In genomic region chr12:87981495-87981894, GRCh38 we compare ENCODE assay signal across 17 cellular contexts. TPM values are rescaled to one million over a fixed set of nuclear protein-coding genes. Genes with fewer than 3 reads are reported as not detected.
A peak's percentile ranks its signal among the peaks of the same experiment; 100 is the strongest.
DNase-seq lines count a peak whose midpoint lies in the region; ATAC-seq and TF ChIP-seq lines count a peak whose summit lies in the region.
"Had no signal": no experiment of that assay in that cellular context is flagged by ENCODE, and none has a peak within 500 bp of the region (broad histone marks: within the 10 kb centered on the region; RNA-seq: fewer than 3 reads in every experiment).

No MANE protein-coding gene starts in this region.

- no peaks in the 10 kb centered on the region for H3K27me3 ChIP-seq in SK-N-SH (ENCODE audit: insufficient read depth)
- no peaks in the 10 kb centered on the region for H3K27me3 ChIP-seq in skeletal muscle satellite cell (ENCODE audit: control insufficient read depth, insufficient read depth, low read length)

- H3K36me3 ChIP-seq in SK-N-SH (replicated peaks in 1 of 2; ENCODE audit: control insufficient read depth in 1 of 2, insufficient read depth in 2 of 2, low read length in 1 of 2) (no peaks in the 10 kb centered on the region), skeletal muscle satellite cell (ENCODE audit: insufficient read depth, low read length) (no peaks in the 10 kb centered on the region)

- H3K4me2 ChIP-seq in SK-N-SH: no peak overlapping the region
- peak overlapping the region; percentile 12 for H3K4me2 ChIP-seq in skeletal muscle satellite cell (ENCODE audit: low read length)

- 100% methylated on average over 1 of the region's 1 CpG for WGBS in SK-N-SH (ENCODE audit: low lambda C conversion rate)

- POLR2A ChIA-PET in SK-N-SH (lab: Yijun Ruan, JAX): no interaction called here

- TF ChIP-seq EP300 in SK-N-SH (IDR thresholded peaks at IDR 0.05; ENCODE audit: borderline replicate concordance in 1 of 2, low read depth in 1 of 2, low read length in 1 of 2): no peak

- H3F3A ChIP-seq in SK-N-SH (replicated peaks; ENCODE audit: insufficient read depth): no peaks in the 10 kb centered on the region

- no peaks in the 10 kb centered on the region for H3K79me2 ChIP-seq in SK-N-SH (ENCODE audit: insufficient read depth)

- H3K9me3 ChIP-seq in SK-N-SH: no peaks in the 10 kb centered on the region
- H3K9me3 ChIP-seq in skeletal muscle satellite cell (replicated peaks; ENCODE audit: low read length): no peaks in the 10 kb centered on the region

- H3K27ac ChIP-seq in SK-N-SH (ENCODE audit: low read depth in 2 of 2, low read length in 1 of 2): no peak overlapping the region
- H3K27ac ChIP-seq: 22Rv1 had no signal

- H2AFZ ChIP-seq in SK-N-SH (ENCODE audit: low read depth): peak overlapping the region; percentile 62; the same call in 1 of the 2 replicates

- H3K9ac ChIP-seq in SK-N-SH (no peak overlapping the region), skeletal muscle satellite cell (ENCODE audit: low read depth, low read length) (no peak overlapping the region)

- ATAC-seq in SK-N-SH treated with all-trans-retinoic acid at 6 μM for 48 hours: no peak
- no peak for ATAC-seq in HG03442 (IDR thresholded peaks at IDR 0.05; ENCODE audit: unreplicated experiment)
- ATAC-seq: HepG2 had no signal

- H3K9me2 ChIP-seq in SK-N-SH: no peaks in the 10 kb centered on the region

- no peak for TF ChIP-seq CTCF in SK-N-SH (IDR thresholded peaks at IDR 0.05)

- DNase-seq in SK-N-SH: no peak
- peak; percentile 3 for DNase-seq in astrocyte of the hippocampus (ENCODE audit: low read depth, low spot score)
- DNase-seq in iris pigment epithelial cell (ENCODE audit: low read depth): peak; percentile 31
- no peak for DNase-seq in dermis blood vessel endothelial cell
- DNase-seq in ecto neural progenitor cell (ENCODE audit: low spot score): no peak
- DNase-seq: DMS79 treated with DMSO at 0.1 percent for 48 hours, KG1, NCI-H1105 treated with DMSO at 0.1 percent for 48 hours, NCI-H1694 treated with DMSO at 0.1 percent for 48 hours, NCI-H510A, NCI-H748 treated with DMSO at 0.1 percent for 48 hours, SHP77 had no signal

- H4K20me1 ChIP-seq in SK-N-SH (ENCODE audit: insufficient read depth): no peaks in the 10 kb centered on the region

- H3K4me1 ChIP-seq in SK-N-SH (ENCODE audit: control insufficient read depth in 1 of 2, insufficient read depth in 2 of 2, low read depth in 1 of 2, low read length in 1 of 2) (peaks cover 0 to 9% of the 10 kb centered on the region in 2 experiments), skeletal muscle satellite cell (ENCODE audit: control insufficient read depth, insufficient read depth, low read length) (peaks cover 15% of the 10 kb centered on the region)

- CTCF ChIA-PET in SK-N-SH (lab: Yijun Ruan, JAX): interaction anchor here (1.0 kb wide), 1 partner anchor 18 kb away, joined by 3 read pairs; no protein-coding TSS in a partner anchor

- H3K4me3 ChIP-seq in SK-N-SH (ENCODE audit: low read depth in 2 of 2, low read length in 1 of 2) (no peak overlapping the region), skeletal muscle satellite cell (ENCODE audit: low read length) (no peak overlapping the region)

- TF ChIP-seq RAD21 in SK-N-SH (IDR thresholded peaks at IDR 0.05; ENCODE audit: low read length): no peak

TF ChIP-seq in SK-N-SH, 30 proteins besides CTCF, POLR2A, EP300 and RAD21:
- no peak for TF ChIP-seq CHD2 (IDR thresholded peaks at IDR 0.05; ENCODE audit: low read length, partially characterized antibody)
- TF ChIP-seq GATA2 (CRISPR knock-in tag; IDR thresholded peaks at IDR 0.05): no peak
- TF ChIP-seq USF2 (IDR thresholded peaks at IDR 0.05; ENCODE audit: borderline replicate concordance, low read depth, low read length): no peak
- no peak for TF ChIP-seq ELF1 (IDR thresholded peaks at IDR 0.05)
- no peak for TF ChIP-seq FOXM1 (IDR thresholded peaks at IDR 0.05; ENCODE audit: low read depth)
- TF ChIP-seq TAF1 (IDR thresholded peaks at IDR 0.05; ENCODE audit: borderline replicate concordance, low read depth, low read length): no peak
- TF ChIP-seq TEAD4 (IDR thresholded peaks at IDR 0.05; ENCODE audit: borderline replicate concordance, insufficient read depth): no peak
- TF ChIP-seq MXI1 (IDR thresholded peaks at IDR 0.05; ENCODE audit: low read depth, low read length): no peak
- no peak for TF ChIP-seq FOXJ3 (CRISPR knock-in tag; IDR thresholded peaks at IDR 0.05)
- no peak for TF ChIP-seq USF1 (IDR thresholded peaks at IDR 0.05; ENCODE audit: borderline replicate concordance, low read depth)
- no peak for TF ChIP-seq YY1 (IDR thresholded peaks at IDR 0.05; ENCODE audit: low read depth)
- TF ChIP-seq NFIC (IDR thresholded peaks at IDR 0.05; ENCODE audit: borderline replicate concordance): no peak
- no peak for TF ChIP-seq JUND (IDR thresholded peaks at IDR 0.05)
- no peak for TF ChIP-seq GABPA (IDR thresholded peaks at IDR 0.05; ENCODE audit: low read depth)
- TF ChIP-seq RXRA (IDR thresholded peaks at IDR 0.05; ENCODE audit: borderline replicate concordance, low read depth): no peak
- TF ChIP-seq MEF2A (IDR thresholded peaks at IDR 0.05; ENCODE audit: borderline replicate concordance, low read depth): no peak
- no peak for TF ChIP-seq EZH2phosphoT487 (IDR thresholded peaks at IDR 0.05; ENCODE audit: borderline replicate concordance, low read depth)
- TF ChIP-seq FOSL2 (IDR thresholded peaks at IDR 0.05; ENCODE audit: borderline replicate concordance, low read depth): no peak

TF ChIP-seq in SK-N-SH treated with all-trans-retinoic acid at 6 μM for 48 hours, 23 proteins besides CTCF, POLR2A, EP300 and RAD21:
- no peak for TF ChIP-seq CSDC2 (CRISPR knock-in tag; IDR thresholded peaks at IDR 0.05)
- no peak for TF ChIP-seq ZNF565 (CRISPR knock-in tag; conservative IDR thresholded peaks at IDR 0.05; ENCODE audit: low read depth)
- no peak for TF ChIP-seq ZFP30 (CRISPR knock-in tag; IDR thresholded peaks at IDR 0.05)
- no peak for TF ChIP-seq OSR1 (CRISPR knock-in tag; IDR thresholded peaks at IDR 0.05)
- TF ChIP-seq POU6F1 (CRISPR knock-in tag; IDR thresholded peaks at IDR 0.05; ENCODE audit: borderline replicate concordance, low read depth): no peak
- TF ChIP-seq CSRNP3 (CRISPR knock-in tag; IDR thresholded peaks at IDR 0.05): no peak
- no peak for TF ChIP-seq ZNF8 (CRISPR knock-in tag; IDR thresholded peaks at IDR 0.05)
- TF ChIP-seq ZC3H10 (CRISPR knock-in tag; IDR thresholded peaks at IDR 0.05): no peak

RNA-seq across cellular contexts. Expression of gene C12orf50, which starts 47.7 kb away (rescaled TPM):
- 0.03 and 0.10 TPM in 2 replicates for polyA plus RNA-seq in SK-N-SH (2012; rRNA removed)
- 0.03 and 0.07 TPM in 2 replicates for polyA plus RNA-seq in SK-N-SH (2012; cell fraction: cytosol; rRNA removed)
- 0.04 and 0.13 TPM in 2 replicates for polyA plus RNA-seq in SK-N-SH (2012; cell fraction: nucleus; rRNA removed)
- total RNA-seq in skeletal muscle satellite cell (2012; rRNA removed): not detected in 2 replicates
- not detected in 2 replicates for total RNA-seq in dermis blood vessel endothelial cell
- total RNA-seq: HepG2 had no signal
- polyA plus RNA-seq: HepG2 had no signal

Comparison
In these comparisons a context has a peak if more than half of its experiments do, and no peak if none do; other contexts are left out.
1. DNase-seq: peak in astrocyte of the hippocampus (single experiment) and iris pigment epithelial cell (single experiment); none in SK-N-SH (single experiment), dermis blood vessel endothelial cell (single experiment) and ecto neural progenitor cell (single experiment).